Comparison of ENCODE assay signal across 8 cellular contexts in genomic region chr21:15064576-15065380, GRCh38. TPM values are rescaled to one million over a fixed set of nuclear protein-coding genes. Genes with fewer than 3 reads are reported as not detected.
DNase-seq lines count a peak whose midpoint lies in the region; ATAC-seq, FAIRE-seq and TF ChIP-seq lines count a peak whose summit lies in the region.

A gene with protein sequence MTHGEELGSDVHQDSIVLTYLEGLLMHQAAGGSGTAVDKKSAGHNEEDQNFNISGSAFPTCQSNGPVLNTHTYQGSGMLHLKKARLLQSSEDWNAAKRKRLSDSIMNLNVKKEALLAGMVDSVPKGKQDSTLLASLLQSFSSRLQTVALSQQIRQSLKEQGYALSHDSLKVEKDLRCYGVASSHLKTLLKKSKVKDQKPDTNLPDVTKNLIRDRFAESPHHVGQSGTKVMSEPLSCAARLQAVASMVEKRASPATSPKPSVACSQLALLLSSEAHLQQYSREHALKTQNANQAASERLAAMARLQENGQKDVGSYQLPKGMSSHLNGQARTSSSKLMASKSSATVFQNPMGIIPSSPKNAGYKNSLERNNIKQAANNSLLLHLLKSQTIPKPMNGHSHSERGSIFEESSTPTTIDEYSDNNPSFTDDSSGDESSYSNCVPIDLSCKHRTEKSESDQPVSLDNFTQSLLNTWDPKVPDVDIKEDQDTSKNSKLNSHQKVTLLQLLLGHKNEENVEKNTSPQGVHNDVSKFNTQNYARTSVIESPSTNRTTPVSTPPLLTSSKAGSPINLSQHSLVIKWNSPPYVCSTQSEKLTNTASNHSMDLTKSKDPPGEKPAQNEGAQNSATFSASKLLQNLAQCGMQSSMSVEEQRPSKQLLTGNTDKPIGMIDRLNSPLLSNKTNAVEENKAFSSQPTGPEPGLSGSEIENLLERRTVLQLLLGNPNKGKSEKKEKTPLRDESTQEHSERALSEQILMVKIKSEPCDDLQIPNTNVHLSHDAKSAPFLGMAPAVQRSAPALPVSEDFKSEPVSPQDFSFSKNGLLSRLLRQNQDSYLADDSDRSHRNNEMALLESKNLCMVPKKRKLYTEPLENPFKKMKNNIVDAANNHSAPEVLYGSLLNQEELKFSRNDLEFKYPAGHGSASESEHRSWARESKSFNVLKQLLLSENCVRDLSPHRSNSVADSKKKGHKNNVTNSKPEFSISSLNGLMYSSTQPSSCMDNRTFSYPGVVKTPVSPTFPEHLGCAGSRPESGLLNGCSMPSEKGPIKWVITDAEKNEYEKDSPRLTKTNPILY (N-terminal part only) (minus strand): TSS chr21:15065000. CDS start chr21:14968192, 96,808 bp downstream.

- no peaks in the 10 kb centered on the region for H3K9me3 ChIP-seq in MG63
- H3K9me3 ChIP-seq in psoas muscle: no peaks in the 10 kb centered on the region

- TF ChIP-seq CTCF in psoas muscle (IDR thresholded peaks at IDR 0.05): no peak

- WGBS in psoas muscle, 3 donors: 0% methylated on average over 48 to 115 of the region's 115 CpGs

- intact Hi-C loops in left ventricle myocardium superior (cut with micrococcal nuclease): loop anchor here (10.0 kb wide), 3 partner anchors 60 to 420 kb away; no protein-coding TSS in a partner anchor
- intact Hi-C loops in psoas muscle (cut with DNase I): loop anchor here (2.0 to 10.0 kb wide), 6 partner anchors 56 to 418 kb away; no protein-coding TSS in a partner anchor

- H3K4me3 ChIP-seq in MG63 (peak within 1 kb of the TSS; percentile 75), psoas muscle (peak within 1 kb of the TSS; percentile 83)

- ATAC-seq in left ventricle myocardium superior (peak; percentile 94), psoas muscle (peak; percentile 90 to 94 (median 92))

- H3K36me3 ChIP-seq in MG63: no peaks in the 10 kb centered on the region
- no peaks in the 10 kb centered on the region for H3K36me3 ChIP-seq in psoas muscle (ENCODE audit: insufficient read depth in 1 of 2, low read depth in 1 of 2)

- peak; percentile 96 for TF ChIP-seq POLR2A in H54 (IDR thresholded peaks at IDR 0.05; ENCODE audit: low read depth, low read length)

- peaks cover 37% of the 10 kb centered on the region for H3K4me1 ChIP-seq in psoas muscle

- no peak for FAIRE-seq in H54 (lab: Jason Lieb, UNC)

- H3K27me3 ChIP-seq in MG63 (no peaks in the 10 kb centered on the region), psoas muscle (ENCODE audit: insufficient read depth in 3 of 3, low read length in 2 of 3) (no peaks in the 10 kb centered on the region)

- H3K27ac ChIP-seq in psoas muscle: peak within 1 kb of the TSS; percentile 98

- DNase-seq in ELR (ENCODE audit: low read depth) (peak; percentile 89), H54 (ENCODE audit: insufficient read length, low spot score) (peak; percentile 82), MG63 (peak; percentile 86), T-helper 2 cell (peak; percentile 36 to 83 (median 60)), anterior cingulate cortex (lab: John Stamatoyannopoulos, UW) (peak in 57 of 58 donors; percentile 50 to 93 (median 83)), left ventricle myocardium superior (peak; percentile 95), psoas muscle (peak; percentile 92 to 96), ureter (ENCODE audit: low spot score) (peak; percentile 94)

RNA-seq across cellular contexts. Expression of the gene that starts here (rescaled TPM):
- total RNA-seq in MG63 (2014; rRNA removed; shearing (Covaris generic); ENCODE audit: low replicate concordance): 6.8 and 11.3 TPM in 2 replicates
- total RNA-seq in left ventricle myocardium superior (18.1 TPM), psoas muscle (100 to 1,000 TPM in 1 of 4 donors, 10 to 100 TPM in 3; 42.8 to 137 (median 58.9) TPM), ureter (45.5 TPM)
- polyA plus RNA-seq in psoas muscle: 10 to 100 TPM; 12.1 to 30.3 (median 14.6) TPM

Comparison
In these comparisons a context has a peak if more than half of its experiments do, and no peak if none do; other contexts are left out.
1. Peak in every context shown above with its lines: DNase-seq, ATAC-seq, H3K4me3 ChIP-seq and H3K27ac ChIP-seq.